36 cellular contexts compared by ENCODE assay signal in genomic region chr20:31508517-31509244, GRCh38. TPM values are rescaled to one million over a fixed set of nuclear protein-coding genes. Genes with fewer than 3 reads are reported as not detected.
"Had no signal": no experiment of that assay in that cellular context is flagged by ENCODE, and none has a peak within 500 bp of the region (broad histone marks: within the 10 kb centered on the region; RNA-seq: fewer than 3 reads in every experiment).

No MANE protein-coding gene starts in this region.

- H3K9me3 Mint-ChIP-seq: naive B cell, nephron progenitor cell had no signal

- H3K4me3 Mint-ChIP-seq: activated naive CD8-positive, alpha-beta T cell; brain; immature natural killer cell; mesothelial cell of epicardium; naive B cell; nephron progenitor cell had no signal

- H3K27me3 ChIP-seq: adrenal gland, ascending aorta, cardiac muscle cell, ovary, testis, transverse colon had no signal

- H3K4me1 Mint-ChIP-seq: mesothelial cell of epicardium, nephron progenitor cell had no signal

- H3K36me3 ChIP-seq: adrenal gland, ascending aorta, cardiac muscle cell, gastroesophageal sphincter, heart left ventricle, ovary, transverse colon had no signal

- H3K9me3 ChIP-seq: adrenal gland, ascending aorta, ovary, testis, transverse colon had no signal

- H3K36me3 Mint-ChIP-seq: activated naive CD8-positive, alpha-beta T cell; brain; mesothelial cell of epicardium had no signal

- DNase-seq: activated CD4-positive, alpha-beta T cell treated with anti-CD3 and anti-CD28 coated beads for 4 hours; activated CD4-positive, alpha-beta T cell treated with anti-CD3 and anti-CD28 coated beads, Interleukin-2, amount 50 U/mL, for 4 hours; activated effector memory CD4-positive, alpha-beta T cell treated with Interleukin-2 at 50 U/mL for 16 hours; activated naive CD4-positive, alpha-beta T cell treated with Interleukin-2 at 50 U/mL for 16 hours; adrenal gland; dorsolateral prefrontal cortex; effector memory CD4-positive, alpha-beta T cell; heart left ventricle; hypothalamus; immature natural killer cell; kidney; left colon; mammary epithelial cell; naive B cell; nephron progenitor cell; ovary; stimulated activated CD4-positive, alpha-beta T cell treated with anti-CD3 and anti-CD28 coated beads, Interleukin-12 subunit alpha, Interleukin-12 subunit beta, amount 100 ng/mL, for 4 hours; stimulated activated CD4-positive, alpha-beta T cell treated with anti-CD3 and anti-CD28 coated beads, Interleukin-4, amount 100 ng/mL, for 1 hour; stimulated activated naive CD8-positive, alpha-beta T cell treated with anti-CD3 and anti-CD28 coated beads, Interleukin-15, Interleukin-2, amounts not matched to agents 100 U/mL and 50 U/mL, for 24 hours; testis; transverse colon had no signal

- H3K27ac ChIP-seq: adrenal gland, ascending aorta, cardiac muscle cell, coronary artery, dorsolateral prefrontal cortex, gastroesophageal sphincter, heart left ventricle, ovary, skin epidermis, testis, transverse colon had no signal

- H3K4me3 ChIP-seq: adrenal gland, ascending aorta, cardiac muscle cell, coronary artery, dorsolateral prefrontal cortex, gastroesophageal sphincter, heart left ventricle, ovary, skin epidermis, testis, transverse colon had no signal

- H3K27ac Mint-ChIP-seq: activated naive CD8-positive, alpha-beta T cell; brain; immature natural killer cell; mesothelial cell of epicardium; naive B cell; nephron progenitor cell; progenitor cell of endocrine pancreas had no signal

- ATAC-seq: gastroesophageal sphincter; heart left ventricle; left colon; sciatic nerve; stimulated activated naive CD8-positive, alpha-beta T cell treated with anti-CD3 and anti-CD28 coated beads, Interleukin-15, Interleukin-2, amounts not matched to agents 100 U/mL and 50 U/mL, for 24 hours had no signal

- H3K4me1 ChIP-seq: adrenal gland, ascending aorta, testis had no signal

- FAIRE-seq: kidney had no signal

RNA-seq across cellular contexts. Expression of gene REM1, which starts 33.6 kb away (rescaled TPM):
- total RNA-seq: cardiac muscle cell, cerebellum, epithelial cell of proximal tubule, mammary epithelial cell, mesothelial cell of epicardium, progenitor cell of endocrine pancreas, renal cortical epithelial cell had no signal
- polyA plus RNA-seq: cardiac muscle cell, immature natural killer cell, mammary epithelial cell had no signal

RNA-seq across cellular contexts. Expression of gene DEFB124, which starts 33.8 kb away (rescaled TPM):
- total RNA-seq: adrenal gland, ascending aorta, cardiac muscle cell, cerebellum, dorsolateral prefrontal cortex, epithelial cell of proximal tubule, heart left ventricle, left colon, liver, mammary epithelial cell, mesothelial cell of epicardium, progenitor cell of endocrine pancreas, renal cortical epithelial cell, testis, transverse colon, urinary bladder had no signal
- polyA plus RNA-seq: cardiac muscle cell, immature natural killer cell, liver, mammary epithelial cell had no signal
